In the genomic region with DNA sequence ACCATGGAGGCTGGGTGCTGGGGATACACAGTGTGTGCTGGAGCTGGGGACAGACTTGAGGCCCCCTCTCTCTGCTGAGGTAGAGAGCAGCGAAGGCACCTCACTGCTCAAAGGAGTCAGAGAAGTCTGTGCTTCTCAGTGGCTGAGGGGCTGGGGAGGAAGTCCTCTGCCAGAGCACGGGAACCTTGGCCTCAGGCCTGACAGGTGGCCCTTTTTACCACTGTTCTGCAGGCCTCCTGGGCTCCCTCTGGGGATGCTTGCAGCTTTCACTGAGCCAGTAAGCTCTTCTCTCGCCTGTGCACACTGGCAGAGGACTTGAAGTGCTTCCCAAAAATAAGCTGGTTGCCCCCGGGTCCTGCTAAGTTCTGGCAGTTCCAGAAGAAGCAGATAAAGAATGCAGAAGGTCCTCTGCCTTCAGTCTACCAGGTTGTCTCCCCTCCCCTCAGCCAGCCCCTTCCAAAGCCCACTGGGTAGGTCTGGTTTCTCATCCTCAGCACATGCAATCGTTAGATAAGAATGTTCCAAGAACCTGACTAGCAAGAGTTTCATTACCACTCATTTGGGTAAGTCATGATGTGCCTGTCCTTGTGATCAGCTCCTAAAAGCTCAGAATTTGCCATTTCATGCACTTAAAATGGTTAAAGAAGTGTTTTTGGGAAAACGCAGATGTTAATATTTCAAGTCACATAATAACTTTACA, we compare ENCODE assay signal across 1 cellular context.
TF ChIP-seq lines count a peak whose summit lies in the region.

No MANE protein-coding gene starts in this region.

TF ChIP-seq in K562, 482 proteins besides CTCF, POLR2A, EP300 and RAD21 (continues in another document):
- TF ChIP-seq ZNF134 (CRISPR knock-in tag; conservative IDR thresholded peaks at IDR 0.05), result no peak
- peak; percentile 99 for TF ChIP-seq ZBTB7A (IDR thresholded peaks at IDR 0.05; ENCODE audit: borderline replicate concordance, control insufficient read depth, low read depth, low read length)
- 0 out of 2 replicates have a peak, but pooled peaks have one; percentile 47 for TF ChIP-seq ZNF583 (CRISPR knock-in tag; IDR thresholded peaks at IDR 0.05)
- TF ChIP-seq, protein P1, sequence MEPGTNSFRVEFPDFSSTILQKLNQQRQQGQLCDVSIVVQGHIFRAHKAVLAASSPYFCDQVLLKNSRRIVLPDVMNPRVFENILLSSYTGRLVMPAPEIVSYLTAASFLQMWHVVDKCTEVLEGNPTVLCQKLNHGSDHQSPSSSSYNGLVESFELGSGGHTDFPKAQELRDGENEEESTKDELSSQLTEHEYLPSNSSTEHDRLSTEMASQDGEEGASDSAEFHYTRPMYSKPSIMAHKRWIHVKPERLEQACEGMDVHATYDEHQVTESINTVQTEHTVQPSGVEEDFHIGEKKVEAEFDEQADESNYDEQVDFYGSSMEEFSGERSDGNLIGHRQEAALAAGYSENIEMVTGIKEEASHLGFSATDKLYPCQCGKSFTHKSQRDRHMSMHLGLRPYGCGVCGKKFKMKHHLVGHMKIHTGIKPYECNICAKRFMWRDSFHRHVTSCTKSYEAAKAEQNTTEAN (CRISPR knock-in tag; IDR thresholded peaks at IDR 0.05), result no peak
- TF ChIP-seq, protein P2, sequence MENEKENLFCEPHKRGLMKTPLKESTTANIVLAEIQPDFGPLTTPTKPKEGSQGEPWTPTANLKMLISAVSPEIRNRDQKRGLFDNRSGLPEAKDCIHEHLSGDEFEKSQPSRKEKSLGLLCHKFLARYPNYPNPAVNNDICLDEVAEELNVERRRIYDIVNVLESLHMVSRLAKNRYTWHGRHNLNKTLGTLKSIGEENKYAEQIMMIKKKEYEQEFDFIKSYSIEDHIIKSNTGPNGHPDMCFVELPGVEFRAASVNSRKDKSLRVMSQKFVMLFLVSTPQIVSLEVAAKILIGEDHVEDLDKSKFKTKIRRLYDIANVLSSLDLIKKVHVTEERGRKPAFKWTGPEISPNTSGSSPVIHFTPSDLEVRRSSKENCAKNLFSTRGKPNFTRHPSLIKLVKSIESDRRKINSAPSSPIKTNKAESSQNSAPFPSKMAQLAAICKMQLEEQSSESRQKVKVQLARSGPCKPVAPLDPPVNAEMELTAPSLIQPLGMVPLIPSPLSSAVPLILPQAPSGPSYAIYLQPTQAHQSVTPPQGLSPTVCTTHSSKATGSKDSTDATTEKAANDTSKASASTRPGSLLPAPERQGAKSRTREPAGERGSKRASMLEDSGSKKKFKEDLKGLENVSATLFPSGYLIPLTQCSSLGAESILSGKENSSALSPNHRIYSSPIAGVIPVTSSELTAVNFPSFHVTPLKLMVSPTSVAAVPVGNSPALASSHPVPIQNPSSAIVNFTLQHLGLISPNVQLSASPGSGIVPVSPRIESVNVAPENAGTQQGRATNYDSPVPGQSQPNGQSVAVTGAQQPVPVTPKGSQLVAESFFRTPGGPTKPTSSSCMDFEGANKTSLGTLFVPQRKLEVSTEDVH (IDR thresholded peaks at IDR 0.05; ENCODE audit: low read depth, partially characterized antibody), result no peak
- TF ChIP-seq GABPB2 (CRISPR knock-in tag; conservative IDR thresholded peaks at IDR 0.05), result no peak
- no peak for TF ChIP-seq HDAC6 (IDR thresholded peaks at IDR 0.05; ENCODE audit: low read depth, low read length)
- no peak for TF ChIP-seq SRSF1 (IDR thresholded peaks at IDR 0.05; ENCODE audit: low read depth, low read length)
- TF ChIP-seq RBFOX2 (IDR thresholded peaks at IDR 0.05; ENCODE audit: low read depth, low read length), result no peak
- TF ChIP-seq, protein P3, sequence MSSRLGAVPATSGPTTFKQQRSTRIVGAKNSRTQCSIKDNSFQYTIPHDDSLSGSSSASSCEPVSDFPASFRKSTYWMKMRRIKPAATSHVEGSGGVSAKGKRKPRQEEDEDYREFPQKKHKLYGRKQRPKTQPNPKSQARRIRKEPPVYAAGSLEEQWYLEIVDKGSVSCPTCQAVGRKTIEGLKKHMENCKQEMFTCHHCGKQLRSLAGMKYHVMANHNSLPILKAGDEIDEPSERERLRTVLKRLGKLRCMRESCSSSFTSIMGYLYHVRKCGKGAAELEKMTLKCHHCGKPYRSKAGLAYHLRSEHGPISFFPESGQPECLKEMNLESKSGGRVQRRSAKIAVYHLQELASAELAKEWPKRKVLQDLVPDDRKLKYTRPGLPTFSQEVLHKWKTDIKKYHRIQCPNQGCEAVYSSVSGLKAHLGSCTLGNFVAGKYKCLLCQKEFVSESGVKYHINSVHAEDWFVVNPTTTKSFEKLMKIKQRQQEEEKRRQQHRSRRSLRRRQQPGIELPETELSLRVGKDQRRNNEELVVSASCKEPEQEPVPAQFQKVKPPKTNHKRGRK (tag; IDR thresholded peaks at IDR 0.05), result no peak
- peak; percentile 76 to 83; a peak in 3 of 4 replicates for TF ChIP-seq TBL1XR1 (IDR thresholded peaks at IDR 0.05; ENCODE audit: low read length in 2 of 2)
- no peak for TF ChIP-seq ZNF174 (CRISPR knock-in tag; IDR thresholded peaks at IDR 0.05)
- no peak for TF ChIP-seq TCF7 (IDR thresholded peaks at IDR 0.05; ENCODE audit: borderline replicate concordance)
- no peak for TF ChIP-seq NCOA6 (IDR thresholded peaks at IDR 0.05)
- TF ChIP-seq TRIM28 (IDR thresholded peaks at IDR 0.05), result peak; percentile 44; the same call in 1 of the 2 replicates
- TF ChIP-seq ZSCAN29 (IDR thresholded peaks at IDR 0.05), result no peak
- no peak for TF ChIP-seq ZNF444 (CRISPR knock-in tag; IDR thresholded peaks at IDR 0.05)
- peak; percentile 31 for TF ChIP-seq DACH1 (IDR thresholded peaks at IDR 0.05; ENCODE audit: partially characterized antibody)
- TF ChIP-seq SMARCC2 (IDR thresholded peaks at IDR 0.05; ENCODE audit: low read depth), result peak; percentile 69; the same call in 1 of the 2 replicates
- peak; percentile 85 for TF ChIP-seq SMARCE1 (IDR thresholded peaks at IDR 0.05)
- no peak for TF ChIP-seq KAT2B (IDR thresholded peaks at IDR 0.05; ENCODE audit: low read depth, low read length)
- peak; percentile 73; the same call in 1 of the 2 replicates for TF ChIP-seq MTA1 (IDR thresholded peaks at IDR 0.05; ENCODE audit: borderline replicate concordance)
- peak; percentile 79 for TF ChIP-seq L3MBTL2 (IDR thresholded peaks at IDR 0.05)
- TF ChIP-seq ADNP (tag; IDR thresholded peaks at IDR 0.05), result no peak
- TF ChIP-seq POLR2AphosphoS5 (IDR thresholded peaks at IDR 0.05; ENCODE audit: control insufficient read depth, insufficient read depth, low read depth, low read length), result peak; percentile 86
- TF ChIP-seq ZNF224 (CRISPR knock-in tag; IDR thresholded peaks at IDR 0.05), result no peak
- TF ChIP-seq, protein P4, sequence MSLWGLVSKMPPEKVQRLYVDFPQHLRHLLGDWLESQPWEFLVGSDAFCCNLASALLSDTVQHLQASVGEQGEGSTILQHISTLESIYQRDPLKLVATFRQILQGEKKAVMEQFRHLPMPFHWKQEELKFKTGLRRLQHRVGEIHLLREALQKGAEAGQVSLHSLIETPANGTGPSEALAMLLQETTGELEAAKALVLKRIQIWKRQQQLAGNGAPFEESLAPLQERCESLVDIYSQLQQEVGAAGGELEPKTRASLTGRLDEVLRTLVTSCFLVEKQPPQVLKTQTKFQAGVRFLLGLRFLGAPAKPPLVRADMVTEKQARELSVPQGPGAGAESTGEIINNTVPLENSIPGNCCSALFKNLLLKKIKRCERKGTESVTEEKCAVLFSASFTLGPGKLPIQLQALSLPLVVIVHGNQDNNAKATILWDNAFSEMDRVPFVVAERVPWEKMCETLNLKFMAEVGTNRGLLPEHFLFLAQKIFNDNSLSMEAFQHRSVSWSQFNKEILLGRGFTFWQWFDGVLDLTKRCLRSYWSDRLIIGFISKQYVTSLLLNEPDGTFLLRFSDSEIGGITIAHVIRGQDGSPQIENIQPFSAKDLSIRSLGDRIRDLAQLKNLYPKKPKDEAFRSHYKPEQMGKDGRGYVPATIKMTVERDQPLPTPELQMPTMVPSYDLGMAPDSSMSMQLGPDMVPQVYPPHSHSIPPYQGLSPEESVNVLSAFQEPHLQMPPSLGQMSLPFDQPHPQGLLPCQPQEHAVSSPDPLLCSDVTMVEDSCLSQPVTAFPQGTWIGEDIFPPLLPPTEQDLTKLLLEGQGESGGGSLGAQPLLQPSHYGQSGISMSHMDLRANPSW (CRISPR knock-in tag; IDR thresholded peaks at IDR 0.05), result no peak
- peak; percentile 82 for TF ChIP-seq NFE2 (IDR thresholded peaks at IDR 0.05; ENCODE audit: low read depth)
- no peak for TF ChIP-seq ZBED1 (IDR thresholded peaks at IDR 0.05)
- TF ChIP-seq HDGF (IDR thresholded peaks at IDR 0.05), result 0 out of 2 replicates have a peak, but pooled peaks have one; percentile 34
- no peak for TF ChIP-seq NR4A1 (CRISPR knock-in tag; IDR thresholded peaks at IDR 0.05)
- TF ChIP-seq NR4A1 (tag; IDR thresholded peaks at IDR 0.05), result no peak
- peak; percentile 95 for TF ChIP-seq CBFA2T3 (IDR thresholded peaks at IDR 0.05)
- TF ChIP-seq MAFG (tag; conservative IDR thresholded peaks at IDR 0.05), result peak; percentile 76
- TF ChIP-seq RHOXF2B (CRISPR knock-in tag; conservative IDR thresholded peaks at IDR 0.05), result no peak
- TF ChIP-seq PML (IDR thresholded peaks at IDR 0.05; ENCODE audit: low read length), result peak; percentile 85
- TF ChIP-seq ZC3H8 (IDR thresholded peaks at IDR 0.05), result no peak
- TF ChIP-seq TCF7L2 (IDR thresholded peaks at IDR 0.05; ENCODE audit: low read depth, low read length), result no peak
- TF ChIP-seq RCOR1 (IDR thresholded peaks at IDR 0.05; ENCODE audit: borderline replicate concordance in 1 of 2, low read depth in 2 of 2, low read length in 2 of 2), result peak; percentile 68 to 95
- TF ChIP-seq BHLHE40 (IDR thresholded peaks at IDR 0.05; ENCODE audit: low read length), result peak; percentile 89
- TF ChIP-seq, protein P5, sequence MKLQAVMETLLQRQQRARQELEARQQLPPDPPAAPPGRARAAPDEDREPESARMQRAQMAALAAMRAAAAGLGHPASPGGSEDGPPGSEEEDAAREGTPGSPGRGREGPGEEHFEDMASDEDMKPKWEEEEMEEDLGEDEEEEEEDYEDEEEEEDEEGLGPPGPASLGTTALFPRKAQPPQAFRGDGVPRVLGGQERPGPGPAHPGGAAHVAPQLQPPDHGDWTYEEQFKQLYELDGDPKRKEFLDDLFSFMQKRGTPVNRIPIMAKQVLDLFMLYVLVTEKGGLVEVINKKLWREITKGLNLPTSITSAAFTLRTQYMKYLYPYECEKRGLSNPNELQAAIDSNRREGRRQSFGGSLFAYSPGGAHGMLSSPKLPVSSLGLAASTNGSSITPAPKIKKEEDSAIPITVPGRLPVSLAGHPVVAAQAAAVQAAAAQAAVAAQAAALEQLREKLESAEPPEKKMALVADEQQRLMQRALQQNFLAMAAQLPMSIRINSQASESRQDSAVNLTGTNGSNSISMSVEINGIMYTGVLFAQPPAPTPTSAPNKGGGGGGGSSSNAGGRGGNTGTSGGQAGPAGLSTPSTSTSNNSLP (IDR thresholded peaks at IDR 0.05; ENCODE audit: borderline replicate concordance, low read depth, low read length), result peak; percentile 52; the same call in 1 of the 2 replicates
- TF ChIP-seq NFIC (IDR thresholded peaks at IDR 0.05), result peak; percentile 79
- TF ChIP-seq ZNF12 (CRISPR knock-in tag; IDR thresholded peaks at IDR 0.05), result no peak
- peak; percentile 95 for TF ChIP-seq DPF2 (IDR thresholded peaks at IDR 0.05)
- TF ChIP-seq ZNF76 (CRISPR knock-in tag; IDR thresholded peaks at IDR 0.05; ENCODE audit: borderline replicate concordance), result no peak
- TF ChIP-seq POLR2H (tag; IDR thresholded peaks at IDR 0.05; ENCODE audit: low read depth), result no peak
- TF ChIP-seq, protein P6, sequence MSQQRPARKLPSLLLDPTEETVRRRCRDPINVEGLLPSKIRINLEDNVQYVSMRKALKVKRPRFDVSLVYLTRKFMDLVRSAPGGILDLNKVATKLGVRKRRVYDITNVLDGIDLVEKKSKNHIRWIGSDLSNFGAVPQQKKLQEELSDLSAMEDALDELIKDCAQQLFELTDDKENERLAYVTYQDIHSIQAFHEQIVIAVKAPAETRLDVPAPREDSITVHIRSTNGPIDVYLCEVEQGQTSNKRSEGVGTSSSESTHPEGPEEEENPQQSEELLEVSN (IDR thresholded peaks at IDR 0.05; ENCODE audit: borderline replicate concordance in 1 of 2, extremely low read depth in 1 of 2, insufficient read depth in 1 of 2, insufficient read length in 1 of 2, low read depth in 1 of 2, low read length in 1 of 2, poor library complexity in 1 of 2, severe bottlenecking in 1 of 2), result peak in 1 of 2 experiments; percentile 31
- TF ChIP-seq, protein P7, sequence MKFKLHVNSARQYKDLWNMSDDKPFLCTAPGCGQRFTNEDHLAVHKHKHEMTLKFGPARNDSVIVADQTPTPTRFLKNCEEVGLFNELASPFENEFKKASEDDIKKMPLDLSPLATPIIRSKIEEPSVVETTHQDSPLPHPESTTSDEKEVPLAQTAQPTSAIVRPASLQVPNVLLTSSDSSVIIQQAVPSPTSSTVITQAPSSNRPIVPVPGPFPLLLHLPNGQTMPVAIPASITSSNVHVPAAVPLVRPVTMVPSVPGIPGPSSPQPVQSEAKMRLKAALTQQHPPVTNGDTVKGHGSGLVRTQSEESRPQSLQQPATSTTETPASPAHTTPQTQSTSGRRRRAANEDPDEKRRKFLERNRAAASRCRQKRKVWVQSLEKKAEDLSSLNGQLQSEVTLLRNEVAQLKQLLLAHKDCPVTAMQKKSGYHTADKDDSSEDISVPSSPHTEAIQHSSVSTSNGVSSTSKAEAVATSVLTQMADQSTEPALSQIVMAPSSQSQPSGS (CRISPR knock-in tag; IDR thresholded peaks at IDR 0.05), result no peak
- peak; percentile 93 for TF ChIP-seq TAL1 (IDR thresholded peaks at IDR 0.05)
- TF ChIP-seq ZNF436 (CRISPR knock-in tag; IDR thresholded peaks at IDR 0.05), result no peak
- no peak for TF ChIP-seq ZNF696 (CRISPR knock-in tag; conservative IDR thresholded peaks at IDR 0.05)
- TF ChIP-seq, protein P8, sequence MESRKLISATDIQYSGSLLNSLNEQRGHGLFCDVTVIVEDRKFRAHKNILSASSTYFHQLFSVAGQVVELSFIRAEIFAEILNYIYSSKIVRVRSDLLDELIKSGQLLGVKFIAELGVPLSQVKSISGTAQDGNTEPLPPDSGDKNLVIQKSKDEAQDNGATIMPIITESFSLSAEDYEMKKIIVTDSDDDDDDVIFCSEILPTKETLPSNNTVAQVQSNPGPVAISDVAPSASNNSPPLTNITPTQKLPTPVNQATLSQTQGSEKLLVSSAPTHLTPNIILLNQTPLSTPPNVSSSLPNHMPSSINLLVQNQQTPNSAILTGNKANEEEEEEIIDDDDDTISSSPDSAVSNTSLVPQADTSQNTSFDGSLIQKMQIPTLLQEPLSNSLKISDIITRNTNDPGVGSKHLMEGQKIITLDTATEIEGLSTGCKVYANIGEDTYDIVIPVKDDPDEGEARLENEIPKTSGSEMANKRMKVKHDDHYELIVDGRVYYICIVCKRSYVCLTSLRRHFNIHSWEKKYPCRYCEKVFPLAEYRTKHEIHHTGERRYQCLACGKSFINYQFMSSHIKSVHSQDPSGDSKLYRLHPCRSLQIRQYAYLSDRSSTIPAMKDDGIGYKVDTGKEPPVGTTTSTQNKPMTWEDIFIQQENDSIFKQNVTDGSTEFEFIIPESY (CRISPR knock-in tag; IDR thresholded peaks at IDR 0.05), result no peak
- no peak for TF ChIP-seq CREBBP (IDR thresholded peaks at IDR 0.05; ENCODE audit: low read depth, low read length)
- TF ChIP-seq TEAD1 (CRISPR knock-in tag; IDR thresholded peaks at IDR 0.05), result peak in 1 of 2 experiments; percentile 45; a peak in 1 of 4 replicates
- peak; percentile 77 to 84 for TF ChIP-seq TRIM24 (IDR thresholded peaks at IDR 0.05)
- peak; percentile 58; the same call in 1 of the 2 replicates for TF ChIP-seq RNF2 (IDR thresholded peaks at IDR 0.05)
- peak; percentile 65; the same call in 1 of the 2 replicates for TF ChIP-seq MYNN (IDR thresholded peaks at IDR 0.05)
- no peak for TF ChIP-seq MYNN (CRISPR knock-in tag; IDR thresholded peaks at IDR 0.05)
